Comparison of ENCODE assay signal across 23 cellular contexts in the genomic region with DNA sequence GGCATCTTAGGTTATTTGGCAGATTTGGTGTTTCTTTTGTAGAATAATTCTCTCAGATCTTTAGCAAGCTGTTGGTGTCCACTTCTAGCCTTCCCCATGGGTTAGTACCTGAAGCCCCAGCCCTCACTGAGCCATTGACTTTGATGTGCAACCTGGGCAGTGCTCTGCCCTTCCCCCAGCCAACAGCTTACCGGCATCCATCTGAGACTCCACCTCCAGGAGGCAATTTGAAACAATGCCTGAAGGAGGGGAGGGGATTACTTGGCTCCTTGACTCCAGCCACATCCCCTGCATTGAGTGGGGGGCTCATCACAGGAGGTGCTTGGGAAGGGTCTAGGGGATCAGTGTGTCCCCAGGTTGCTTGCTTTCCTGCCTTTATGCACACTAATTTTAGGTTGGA.
"Had no signal": no experiment of that assay in that cellular context is flagged by ENCODE, and none has a peak within 500 bp of the region (broad histone marks: within the 10 kb centered on the region; RNA-seq: fewer than 3 reads in every experiment).

No MANE protein-coding gene starts in this region.

- H3K36me3 Mint-ChIP-seq: activated naive CD8-positive, alpha-beta T cell treated with anti-CD3 and anti-CD28 coated beads for 36 hours; memory B cell; stimulated activated effector memory CD8-positive, alpha-beta T cell treated with anti-CD3 and anti-CD28 coated beads, Interleukin-12 subunit alpha, Interleukin-12 subunit beta, amount 100 ng/mL, for 72 hours; T-cell had no signal

- FAIRE-seq: astrocyte, colon, small intestine, urothelium cell line had no signal

- DNase-seq: activated CD4-positive, alpha-beta T cell treated with anti-CD3 and anti-CD28 coated beads, Interleukin-2, amount 50 U/mL, for 4 hours; activated CD8-positive, alpha-beta memory T cell treated with anti-CD3 and anti-CD28 coated beads, Interleukin-2, amount 50 U/mL, for 48 hours; activated naive CD4-positive, alpha-beta T cell; activated naive CD8-positive, alpha-beta T cell treated with anti-CD3 and anti-CD28 coated beads for 36 hours; activated T-cell treated with anti-CD3 and anti-CD28 coated beads, Interleukin-2, amount 50 U/mL, for 4 hours; dorsolateral prefrontal cortex; heart right ventricle; occipital lobe; small intestine; stimulated activated CD4-positive, alpha-beta T cell treated with anti-CD3 and anti-CD28 coated beads, Interleukin-2, amount 100 ng/mL, for 24 hours; stimulated activated naive CD8-positive, alpha-beta T cell treated with anti-CD3 and anti-CD28 coated beads, Interleukin-15, amount 100 ng/mL, for 72 hours; T-cell; T-helper 9 cell; tibial artery had no signal

- H3K36me3 ChIP-seq: heart right ventricle, tibial artery had no signal

- H3K9me3 ChIP-seq: heart right ventricle, tibial artery had no signal

- H3K4me1 Mint-ChIP-seq: activated naive CD8-positive, alpha-beta T cell treated with anti-CD3 and anti-CD28 coated beads for 36 hours; memory B cell; stimulated activated effector memory CD8-positive, alpha-beta T cell treated with anti-CD3 and anti-CD28 coated beads, Interleukin-12 subunit alpha, Interleukin-12 subunit beta, amount 100 ng/mL, for 72 hours; stimulated activated naive CD8-positive, alpha-beta T cell treated with anti-CD3 and anti-CD28 coated beads, Interleukin-15, amount 100 ng/mL, for 72 hours; T-cell had no signal

- H3K27ac Mint-ChIP-seq: activated naive CD8-positive, alpha-beta T cell treated with anti-CD3 and anti-CD28 coated beads for 36 hours; activated T-helper 2 cell treated with anti-CD3 and anti-CD28 coated beads, Interferon-gamma antibody, Interleukin-2, Interleukin-4, amounts not matched to agents 10 μg/mL and 5 μg/mL and 100 μg/mL, durations not matched to agents 14 hours and 24 hours and 36 hours; memory B cell; stimulated activated effector memory CD8-positive, alpha-beta T cell treated with anti-CD3 and anti-CD28 coated beads, Interleukin-12 subunit alpha, Interleukin-12 subunit beta, amount 100 ng/mL, for 72 hours; T-cell had no signal

- H3K4me3 ChIP-seq: dorsolateral prefrontal cortex, heart right ventricle, tibial artery had no signal

- H3K27ac ChIP-seq: dorsolateral prefrontal cortex, epithelial cell of prostate, heart right ventricle, tibial artery had no signal

- H3K4me1 ChIP-seq: heart right ventricle, tibial artery had no signal

- ATAC-seq: activated T-cell treated with anti-CD3 and anti-CD28 coated beads, Interleukin-2, amount 50 U/mL, for 4 hours; heart right ventricle; sciatic nerve; stimulated activated effector memory CD8-positive, alpha-beta T cell treated with anti-CD3 and anti-CD28 coated beads, Interleukin-12 subunit alpha, Interleukin-12 subunit beta, amount 100 ng/mL, for 72 hours; stimulated activated naive CD8-positive, alpha-beta T cell treated with anti-CD3 and anti-CD28 coated beads, Interleukin-15, amount 100 ng/mL, for 72 hours; T-cell had no signal

- H3K9me3 Mint-ChIP-seq: activated naive CD8-positive, alpha-beta T cell treated with anti-CD3 and anti-CD28 coated beads for 36 hours; activated T-cell treated with anti-CD3 and anti-CD28 coated beads, Interleukin-2, amount 50 U/mL, for 4 hours; activated T-helper 2 cell treated with anti-CD3 and anti-CD28 coated beads, Interferon-gamma antibody, Interleukin-2, Interleukin-4, amounts not matched to agents 10 μg/mL and 5 μg/mL and 100 μg/mL, durations not matched to agents 14 hours and 24 hours and 36 hours; central memory CD8-positive, alpha-beta T cell; memory B cell; stimulated activated effector memory CD8-positive, alpha-beta T cell treated with anti-CD3 and anti-CD28 coated beads, Interleukin-12 subunit alpha, Interleukin-12 subunit beta, amount 100 ng/mL, for 72 hours; stimulated activated naive CD8-positive, alpha-beta T cell treated with anti-CD3 and anti-CD28 coated beads, Interleukin-15, amount 100 ng/mL, for 72 hours had no signal

- H3K4me3 Mint-ChIP-seq: activated naive CD8-positive, alpha-beta T cell treated with anti-CD3 and anti-CD28 coated beads for 36 hours; activated T-cell treated with anti-CD3 and anti-CD28 coated beads, Interleukin-2, amount 50 U/mL, for 4 hours; central memory CD8-positive, alpha-beta T cell; memory B cell; stimulated activated effector memory CD8-positive, alpha-beta T cell treated with anti-CD3 and anti-CD28 coated beads, Interleukin-12 subunit alpha, Interleukin-12 subunit beta, amount 100 ng/mL, for 72 hours; stimulated activated naive CD8-positive, alpha-beta T cell treated with anti-CD3 and anti-CD28 coated beads, Interleukin-15, amount 100 ng/mL, for 72 hours; T-cell had no signal
